In genomic region chr1:51296379-51297357, GRCh38 we compare ENCODE assay signal across 8 cellular contexts. TPM values are rescaled to one million over a fixed set of nuclear protein-coding genes. Genes with fewer than 3 reads are reported as not detected.
DNase-seq lines count a peak whose midpoint lies in the region; ATAC-seq and TF ChIP-seq lines count a peak whose summit lies in the region.

No MANE protein-coding gene starts in this region.

- peak; percentile 38 for DNase-seq in GM12864 (ENCODE audit: low read depth)
- DNase-seq in NCI-H2171 (lab: John Stamatoyannopoulos, UW) = peak; percentile 74
- DNase-seq in WERI-Rb-1 = peak; percentile 90
- DNase-seq in breast epithelium (ENCODE audit: low spot score in 2 of 2) = peak; percentile 76 to 91
- DNase-seq in islet precursor cell = peak; percentile 94
- peak; percentile 73 for DNase-seq in stimulated activated CD4-positive, alpha-beta T cell treated with anti-CD3 and anti-CD28 coated beads, Interleukin-12 subunit alpha, Interleukin-12 subunit beta, amount 100 ng/mL, for 4 hours

- peak; percentile 98 for TF ChIP-seq CTCF in GM12864 (IDR thresholded peaks at IDR 0.05; ENCODE audit: low read depth, low read length, missing control alignments)
- TF ChIP-seq CTCF in WERI-Rb-1 (IDR thresholded peaks at IDR 0.05; ENCODE audit: low read depth, low read length) = peak; percentile 92
- peak; percentile 87 to 94 (median 91) for TF ChIP-seq CTCF in breast epithelium (IDR thresholded peaks at IDR 0.05)

- no peaks in the 10 kb centered on the region for H3K27me3 ChIP-seq in WERI-Rb-1 (ENCODE audit: insufficient read depth, low read depth, severe bottlenecking)
- no peaks in the 10 kb centered on the region for H3K27me3 ChIP-seq in breast epithelium

- no peak for TF ChIP-seq POLR2A in breast epithelium (IDR thresholded peaks at IDR 0.05)

- H3K4me3 ChIP-seq in GM12864 (ENCODE audit: low read depth, low read length) (peak overlapping the region; percentile 48), WERI-Rb-1 (ENCODE audit: low read depth, low read length) (no peak overlapping the region), breast epithelium (peak overlapping the region; percentile 47 to 71 (median 58))

- peak overlapping the region; percentile 49 for H3K27ac ChIP-seq in WERI-Rb-1
- peak overlapping the region; percentile 51 to 67 for H3K27ac ChIP-seq in breast epithelium

- intact Hi-C loops in breast epithelium (cut with DNase I; ENCODE audit: low total_unique reads) = no loop called here

- peak; percentile 54 for ATAC-seq in HG02885 (IDR thresholded peaks at IDR 0.05; ENCODE audit: poor library complexity, unreplicated experiment)
- no peak for ATAC-seq in HG03025 (IDR thresholded peaks at IDR 0.05; ENCODE audit: low FRiP score, unreplicated experiment)

- H3K36me3 ChIP-seq in WERI-Rb-1 = peaks cover 13% of the 10 kb centered on the region
- H3K36me3 ChIP-seq in breast epithelium = no peaks in the 10 kb centered on the region

- H3K4me1 ChIP-seq in breast epithelium = no peaks in the 10 kb centered on the region

- H3K9me3 ChIP-seq in WERI-Rb-1 (ENCODE audit: severe bottlenecking) = peaks cover 10% of the 10 kb centered on the region
- no peaks in the 10 kb centered on the region for H3K9me3 ChIP-seq in breast epithelium

RNA-seq across cellular contexts. Expression of gene TTC39A, which starts 33.7 kb away (rescaled TPM):
- total RNA-seq in breast epithelium = 100 to 1,000 TPM in 1 of 3 donors, 10 to 100 TPM in 1, under 1 TPM in 1; 0.96 to 111 (median 72.1) TPM

Comparison
In these comparisons a context has a peak if more than half of its experiments do, and no peak if none do; other contexts are left out.
1. DNase-seq: peak in every context shown above with its lines; median percentile 94 in islet precursor cell; 90 in WERI-Rb-1; 84 in breast epithelium; 74 in NCI-H2171; 73 in stimulated activated CD4-positive, alpha-beta T cell treated with anti-CD3 and anti-CD28 coated beads, Interleukin-12 subunit alpha, Interleukin-12 subunit beta, amount 100 ng/mL, for 4 hours; 38 in GM12864.